Comparison of ENCODE assay signal across 37 cellular contexts in the genomic region with DNA sequence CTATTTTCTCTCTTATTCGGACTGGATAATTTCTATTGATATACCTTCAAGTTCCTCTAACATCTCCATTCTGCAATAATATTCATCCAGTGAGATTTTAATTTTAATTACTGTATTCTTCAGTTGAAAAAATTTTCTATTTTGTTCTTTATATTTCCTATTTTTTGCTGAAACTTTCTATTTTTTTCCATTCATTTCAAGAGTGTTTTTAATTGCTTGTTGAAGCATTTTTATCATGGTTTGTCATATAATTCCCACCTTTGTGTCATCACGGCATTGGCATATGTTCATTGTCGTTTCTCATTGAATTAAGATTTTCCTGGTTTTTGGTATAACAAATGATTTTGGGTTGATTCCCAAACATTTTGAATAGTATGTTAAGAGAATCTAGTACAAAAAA.
"Had no signal": no experiment of that assay in that cellular context is flagged by ENCODE, and none has a peak within 500 bp of the region (broad histone marks: within the 10 kb centered on the region; RNA-seq: fewer than 3 reads in every experiment).

No MANE protein-coding gene starts in this region.

- H3K4me1 ChIP-seq: adrenal gland, ascending aorta, breast epithelium had no signal

- H3K27me3 Mint-ChIP-seq: activated T-helper 17 cell treated with anti-CD3 and anti-CD28 coated beads, Interleukin-2, amount 50 U/mL, for 72 hours had no signal

- H3K27ac ChIP-seq: adrenal gland, ascending aorta, body of pancreas, brain microvascular endothelial cell, breast epithelium, cardiac muscle cell had no signal

- H3K27ac Mint-ChIP-seq: activated naive CD4-positive, alpha-beta T cell treated with anti-CD3 and anti-CD28 coated beads for 36 hours; activated naive CD4-positive, alpha-beta T cell treated with anti-CD3 and anti-CD28 coated beads, Interleukin-2, amount 10 ng/mL, durations not matched to agents 7 days and 5 days; activated naive CD4-positive, alpha-beta T cell treated with anti-CD3 and anti-CD28 coated beads, Interleukin-2, amount 50 U/mL, for 24 hours; activated naive CD4-positive, alpha-beta T cell treated with anti-CD3 and anti-CD28 coated beads, Interleukin-2, amount 50 U/mL, for 72 hours; activated naive CD8-positive, alpha-beta T cell; activated naive CD8-positive, alpha-beta T cell treated with anti-CD3 and anti-CD28 coated beads for 36 hours; activated naive CD8-positive, alpha-beta T cell treated with anti-CD3 and anti-CD28 coated beads, Interleukin-2, amount 10 ng/mL, durations not matched to agents 7 days and 5 days; activated naive CD8-positive, alpha-beta T cell treated with anti-CD3 and anti-CD28 coated beads, Interleukin-2, amount 50 U/mL, for 24 hours; activated T-cell treated with anti-CD3 and anti-CD28 coated beads, Interleukin-2, amount 50 U/mL, for 24 hours; activated T-cell treated with anti-CD3 and anti-CD28 coated beads, Interleukin-2, amount 50 U/mL, for 72 hours; activated T-helper 1 cell treated with anti-CD3 and anti-CD28 coated beads, Interleukin-12 subunit alpha, Interleukin-12 subunit beta, Interleukin-2, Interleukin-4 antibody, amounts not matched to agents 30 ng/mL and 10 ng/mL and 1 ng/mL, durations not matched to agents 14 hours and 24 hours and 36 hours; activated T-helper 17 cell treated with anti-CD3 and anti-CD28 coated beads, Interleukin-2, amount 50 U/mL, for 72 hours; activated T-helper 2 cell treated with anti-CD3 and anti-CD28 coated beads, Interferon-gamma antibody, Interleukin-2, Interleukin-4, amounts not matched to agents 10 μg/mL and 5 μg/mL and 100 μg/mL, durations not matched to agents 14 hours and 24 hours and 36 hours; brain had no signal

- H3K9me3 ChIP-seq: adrenal gland, ascending aorta, body of pancreas, breast epithelium had no signal

- H3K9me3 Mint-ChIP-seq: activated naive CD4-positive, alpha-beta T cell treated with anti-CD3 and anti-CD28 coated beads for 36 hours; activated naive CD4-positive, alpha-beta T cell treated with anti-CD3 and anti-CD28 coated beads, Interleukin-2, amount 10 ng/mL, durations not matched to agents 7 days and 5 days; activated naive CD4-positive, alpha-beta T cell treated with anti-CD3 and anti-CD28 coated beads, Interleukin-2, amount 50 U/mL, for 72 hours; activated naive CD8-positive, alpha-beta T cell treated with anti-CD3 and anti-CD28 coated beads, Interleukin-2, amount 10 ng/mL, durations not matched to agents 7 days and 5 days; activated T-cell treated with anti-CD3 and anti-CD28 coated beads, Interleukin-2, amount 50 U/mL, for 4 hours; activated T-cell treated with anti-CD3 and anti-CD28 coated beads, Interleukin-2, amount 50 U/mL, for 72 hours; activated T-helper 1 cell treated with anti-CD3 and anti-CD28 coated beads, Interleukin-12 subunit alpha, Interleukin-12 subunit beta, Interleukin-2, Interleukin-4 antibody, amounts not matched to agents 30 ng/mL and 10 ng/mL and 1 ng/mL, durations not matched to agents 14 hours and 24 hours and 36 hours; activated T-helper 17 cell treated with anti-CD3 and anti-CD28 coated beads, Interleukin-2, amount 50 U/mL, for 72 hours; activated T-helper 2 cell treated with anti-CD3 and anti-CD28 coated beads, Interferon-gamma antibody, Interleukin-2, Interleukin-4, amounts not matched to agents 10 μg/mL and 5 μg/mL and 100 μg/mL, durations not matched to agents 14 hours and 24 hours and 36 hours; central memory CD8-positive, alpha-beta T cell had no signal

- H3K4me3 ChIP-seq: adrenal gland, ascending aorta, body of pancreas, breast epithelium, cardiac muscle cell had no signal

- H3K36me3 ChIP-seq: adrenal gland, ascending aorta, brain microvascular endothelial cell, breast epithelium, cardiac muscle cell had no signal

- H3K4me3 Mint-ChIP-seq: activated naive CD4-positive, alpha-beta T cell treated with anti-CD3 and anti-CD28 coated beads for 36 hours; activated naive CD4-positive, alpha-beta T cell treated with anti-CD3 and anti-CD28 coated beads, Interleukin-2, amount 10 ng/mL, durations not matched to agents 7 days and 5 days; activated naive CD4-positive, alpha-beta T cell treated with anti-CD3 and anti-CD28 coated beads, Interleukin-2, amount 50 U/mL, for 24 hours; activated naive CD8-positive, alpha-beta T cell; activated naive CD8-positive, alpha-beta T cell treated with anti-CD3 and anti-CD28 coated beads for 36 hours; activated naive CD8-positive, alpha-beta T cell treated with anti-CD3 and anti-CD28 coated beads, Interleukin-2, amount 10 ng/mL, durations not matched to agents 7 days and 5 days; activated naive CD8-positive, alpha-beta T cell treated with anti-CD3 and anti-CD28 coated beads, Interleukin-2, amount 50 U/mL, for 24 hours; activated T-cell treated with anti-CD3 and anti-CD28 coated beads, Interleukin-2, amount 50 U/mL, for 24 hours; activated T-cell treated with anti-CD3 and anti-CD28 coated beads, Interleukin-2, amount 50 U/mL, for 4 hours; activated T-cell treated with anti-CD3 and anti-CD28 coated beads, Interleukin-2, amount 50 U/mL, for 72 hours; activated T-helper 1 cell treated with anti-CD3 and anti-CD28 coated beads, Interleukin-12 subunit alpha, Interleukin-12 subunit beta, Interleukin-2, Interleukin-4 antibody, amounts not matched to agents 30 ng/mL and 10 ng/mL and 1 ng/mL, durations not matched to agents 14 hours and 24 hours and 36 hours; activated T-helper 17 cell treated with anti-CD3 and anti-CD28 coated beads, Interleukin-2, amount 50 U/mL, for 72 hours; brain; central memory CD8-positive, alpha-beta T cell had no signal

- H3K4me1 Mint-ChIP-seq: activated naive CD4-positive, alpha-beta T cell treated with anti-CD3 and anti-CD28 coated beads, Interleukin-2, amount 10 ng/mL, durations not matched to agents 7 days and 5 days; activated naive CD4-positive, alpha-beta T cell treated with anti-CD3 and anti-CD28 coated beads, Interleukin-2, amount 50 U/mL, for 24 hours; activated naive CD8-positive, alpha-beta T cell treated with anti-CD3 and anti-CD28 coated beads for 36 hours; activated naive CD8-positive, alpha-beta T cell treated with anti-CD3 and anti-CD28 coated beads, Interleukin-2, amount 10 ng/mL, durations not matched to agents 7 days and 5 days; activated naive CD8-positive, alpha-beta T cell treated with anti-CD3 and anti-CD28 coated beads, Interleukin-2, amount 50 U/mL, for 24 hours; activated T-helper 17 cell treated with anti-CD3 and anti-CD28 coated beads, Interleukin-2, amount 50 U/mL, for 72 hours; central memory CD8-positive, alpha-beta T cell had no signal

- DNase-seq: activated effector memory CD4-positive, alpha-beta T cell treated with anti-CD3 and anti-CD28 coated beads, Interleukin-2, amount 50 U/mL, for 16 hours; activated effector memory CD4-positive, alpha-beta T cell treated with Interleukin-2 at 50 U/mL for 16 hours; activated gamma-delta T cell; activated gamma-delta T cell treated with Interleukin-2 at 50 U/mL for 16 hours; activated naive CD4-positive, alpha-beta T cell; activated naive CD4-positive, alpha-beta T cell treated with anti-CD3 and anti-CD28 coated beads for 36 hours; activated naive CD4-positive, alpha-beta T cell treated with anti-CD3 and anti-CD28 coated beads, Interleukin-2, amount 10 ng/mL, durations not matched to agents 7 days and 5 days; activated naive CD4-positive, alpha-beta T cell treated with anti-CD3 and anti-CD28 coated beads, Interleukin-2, amount 50 U/mL, for 16 hours; activated naive CD4-positive, alpha-beta T cell treated with Interleukin-2 at 50 U/mL for 16 hours; activated naive CD8-positive, alpha-beta T cell treated with anti-CD3 and anti-CD28 coated beads for 36 hours; activated naive CD8-positive, alpha-beta T cell treated with anti-CD3 and anti-CD28 coated beads, Interleukin-2, amount 10 ng/mL, durations not matched to agents 7 days and 5 days; activated naive CD8-positive, alpha-beta T cell treated with anti-CD3 and anti-CD28 coated beads, Interleukin-2, amount 50 U/mL, for 24 hours; activated T-cell treated with anti-CD3 and anti-CD28 coated beads, Interleukin-2, amount 50 U/mL, for 24 hours; activated T-cell treated with anti-CD3 and anti-CD28 coated beads, Interleukin-2, amount 50 U/mL, for 4 hours; activated T-cell treated with anti-CD3 and anti-CD28 coated beads, Interleukin-2, amount 50 U/mL, for 48 hours; activated T-cell treated with anti-CD3 and anti-CD28 coated beads, Interleukin-2, amount 50 U/mL, for 72 hours; adrenal gland; amniotic stem cell; amygdala; anterior cingulate cortex; aorta; body of pancreas; brain microvascular endothelial cell; caudate nucleus; central memory CD4-positive, alpha-beta T cell; cerebellar nuclear complex had no signal

- H3K36me3 Mint-ChIP-seq: activated naive CD4-positive, alpha-beta T cell treated with anti-CD3 and anti-CD28 coated beads, Interleukin-2, amount 10 ng/mL, durations not matched to agents 7 days and 5 days; activated naive CD4-positive, alpha-beta T cell treated with anti-CD3 and anti-CD28 coated beads, Interleukin-2, amount 50 U/mL, for 24 hours; activated naive CD4-positive, alpha-beta T cell treated with anti-CD3 and anti-CD28 coated beads, Interleukin-2, amount 50 U/mL, for 72 hours; activated naive CD8-positive, alpha-beta T cell; activated naive CD8-positive, alpha-beta T cell treated with anti-CD3 and anti-CD28 coated beads for 36 hours; activated naive CD8-positive, alpha-beta T cell treated with anti-CD3 and anti-CD28 coated beads, Interleukin-2, amount 10 ng/mL, durations not matched to agents 7 days and 5 days; brain had no signal
